ENCODE assay signal across 29 cellular contexts in the genomic region with DNA sequence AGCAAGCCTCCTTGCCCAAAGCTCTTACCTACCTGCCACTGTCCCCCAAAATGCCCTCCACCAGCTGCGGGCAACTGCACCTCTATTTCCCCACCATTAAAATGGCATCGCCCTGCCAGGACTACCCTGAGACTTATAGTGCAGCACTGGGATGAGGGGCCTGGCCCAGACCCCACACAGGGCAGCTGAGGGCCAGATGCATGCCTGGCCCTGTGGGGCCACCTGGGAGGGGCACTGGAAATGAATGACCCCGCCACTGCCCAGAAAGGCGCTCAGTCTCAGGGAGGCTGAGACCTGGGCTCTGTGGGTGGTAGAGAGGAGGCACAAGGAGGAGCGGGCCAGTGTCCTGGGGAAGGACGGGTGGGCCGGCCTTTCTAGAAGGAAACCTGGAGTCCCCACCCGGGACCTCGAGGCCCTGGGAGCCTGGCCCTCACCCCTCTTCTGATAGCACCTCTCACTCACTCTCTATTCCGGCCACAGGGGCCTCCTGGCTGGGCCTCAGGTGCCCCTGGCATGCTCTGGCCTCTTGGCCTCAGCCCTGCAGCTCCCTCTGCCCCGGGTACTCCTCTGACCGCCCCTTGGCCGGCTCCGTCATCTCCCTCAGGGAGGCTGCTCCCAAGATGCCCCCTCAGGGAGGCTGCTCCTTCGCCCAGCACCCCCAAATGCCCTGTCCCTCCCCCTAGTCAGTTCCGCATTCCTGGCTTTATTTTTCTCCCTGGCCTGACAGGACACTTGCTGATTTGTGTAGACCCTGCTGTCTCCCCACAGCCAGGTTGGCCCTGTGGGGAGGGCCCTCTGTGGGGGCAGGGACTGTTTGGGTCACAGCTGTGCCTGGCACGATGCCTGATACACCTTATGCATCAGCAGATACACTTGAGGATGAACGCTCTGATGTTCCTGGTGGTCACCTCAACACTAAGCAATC. TPM values are rescaled to one million over a fixed set of nuclear protein-coding genes. Genes with fewer than 3 reads are reported as not detected.
DNase-seq lines count a peak whose midpoint lies in the region; ATAC-seq and TF ChIP-seq lines count a peak whose summit lies in the region.
"Had no signal": no experiment of that assay in that cellular context is flagged by ENCODE, and none has a peak within 500 bp of the region (broad histone marks: within the 10 kb centered on the region; RNA-seq: fewer than 3 reads in every experiment).

No MANE protein-coding gene starts in this region.

- TF ChIP-seq CTCF in right atrium auricular region (IDR thresholded peaks at IDR 0.05) = no peak

- H3K4me1 Mint-ChIP-seq in activated T-helper 17 cell treated with anti-CD3 and anti-CD28 coated beads, Interleukin-2, amount 50 U/mL, for 72 hours = peaks cover 4% of the 10 kb centered on the region
- H3K4me1 Mint-ChIP-seq in stimulated activated effector memory CD8-positive, alpha-beta T cell treated with anti-CD3 and anti-CD28 coated beads, Interleukin-12 subunit alpha, Interleukin-12 subunit beta, amount 100 ng/mL, for 72 hours = peaks cover 17% of the 10 kb centered on the region
- H3K4me1 Mint-ChIP-seq: naive B cell had no signal

- H3K27me3 Mint-ChIP-seq in activated T-helper 17 cell treated with anti-CD3 and anti-CD28 coated beads, Interleukin-2, amount 50 U/mL, for 72 hours = no peaks in the 10 kb centered on the region
- H3K27me3 Mint-ChIP-seq: activated CD4-positive, alpha-beta T cell treated with anti-CD3 and anti-CD28 coated beads, Interleukin-2, amount 10 ng/mL, durations not matched to agents 24 days and 14 days; activated CD8-positive, alpha-beta memory T cell treated with anti-CD3 and anti-CD28 coated beads, Interleukin-2, amount 10 ng/mL, durations not matched to agents 7 days and 5 days; naive B cell had no signal

- no peaks in the 10 kb centered on the region for H3K9me3 ChIP-seq in right atrium auricular region
- H3K9me3 ChIP-seq: Caco-2, esophagus muscularis mucosa, spleen had no signal

- DNase-seq in Right ventricle myocardium inferior (ENCODE audit: missing footprints) (peak; percentile 40), right atrium auricular region (ENCODE audit: low spot score) (no peak), left kidney (ENCODE audit: low read depth, low spot score) (peak; percentile 52), NK-92 (lab: John Stamatoyannopoulos, UW; ENCODE audit: unreplicated experiment) (no peak), inferior parietal cortex (ENCODE audit: extremely low spot score) (no peak)
- no peak for DNase-seq in stimulated activated effector memory CD8-positive, alpha-beta T cell treated with anti-CD3 and anti-CD28 coated beads, Interleukin-12 subunit alpha, Interleukin-12 subunit beta, amount 100 ng/mL, for 72 hours (ENCODE audit: low spot score in 2 of 2)
- DNase-seq in activated CD4-positive, alpha-beta T cell treated with anti-CD3 and anti-CD28 coated beads, Interleukin-2, amount 50 U/mL, for 4 hours = no peak
- DNase-seq: activated CD4-positive, alpha-beta T cell treated with anti-CD3 and anti-CD28 coated beads, Interleukin-2, amount 10 ng/mL, durations not matched to agents 24 days and 14 days; activated CD8-positive, alpha-beta memory T cell treated with anti-CD3 and anti-CD28 coated beads, Interleukin-2, amount 10 ng/mL, durations not matched to agents 7 days and 5 days; activated naive CD4-positive, alpha-beta T cell treated with anti-CD3 and anti-CD28 coated beads, Interleukin-2, amount 50 U/mL, for 16 hours; activated T-cell treated with anti-CD3 and anti-CD28 coated beads, Interleukin-2, amount 50 U/mL, for 72 hours; Caco-2; DMS79 treated with DMSO at 0.1 percent for 48 hours; H9; MM.1S; naive B cell; NCI-H1417; NCI-H2107; NCI-H446 treated with DMSO at 0.1 percent for 48 hours; NCI-H82; occipital lobe; spleen; trophoblast cell had no signal

- H3K4me3 Mint-ChIP-seq in activated T-helper 17 cell treated with anti-CD3 and anti-CD28 coated beads, Interleukin-2, amount 50 U/mL, for 72 hours = no peak overlapping the region
- H3K4me3 Mint-ChIP-seq in stimulated activated effector memory CD8-positive, alpha-beta T cell treated with anti-CD3 and anti-CD28 coated beads, Interleukin-12 subunit alpha, Interleukin-12 subunit beta, amount 100 ng/mL, for 72 hours = no peak overlapping the region
- H3K4me3 Mint-ChIP-seq: activated CD4-positive, alpha-beta T cell treated with anti-CD3 and anti-CD28 coated beads, Interleukin-2, amount 10 ng/mL, durations not matched to agents 24 days and 14 days; activated CD8-positive, alpha-beta memory T cell treated with anti-CD3 and anti-CD28 coated beads, Interleukin-2, amount 10 ng/mL, durations not matched to agents 7 days and 5 days; activated T-cell treated with anti-CD3 and anti-CD28 coated beads, Interleukin-2, amount 50 U/mL, for 72 hours; naive B cell had no signal

- intact Hi-C loops in Right ventricle myocardium inferior (cut with DNase I) = no loop called here

- no peak overlapping the region for H3K27ac ChIP-seq in right atrium auricular region
- H3K27ac ChIP-seq: C4-2B, coronary artery, esophagus muscularis mucosa, KMS-11, spleen had no signal

- no peak for ATAC-seq in Right ventricle myocardium inferior
- no peak for ATAC-seq in activated T-helper 17 cell treated with anti-CD3 and anti-CD28 coated beads, Interleukin-2, amount 50 U/mL, for 72 hours (replicated peaks)
- no peak for ATAC-seq in stimulated activated effector memory CD8-positive, alpha-beta T cell treated with anti-CD3 and anti-CD28 coated beads, Interleukin-12 subunit alpha, Interleukin-12 subunit beta, amount 100 ng/mL, for 72 hours
- ATAC-seq: activated CD8-positive, alpha-beta memory T cell treated with anti-CD3 and anti-CD28 coated beads, Interleukin-2, amount 10 ng/mL, durations not matched to agents 7 days and 5 days; activated T-cell treated with anti-CD3 and anti-CD28 coated beads, Interleukin-2, amount 50 U/mL, for 72 hours; left lobe of liver had no signal

- no peak overlapping the region for H3K4me3 ChIP-seq in right atrium auricular region
- H3K4me3 ChIP-seq: coronary artery, esophagus muscularis mucosa, spleen had no signal

- H3K27me3 ChIP-seq in right atrium auricular region = no peaks in the 10 kb centered on the region
- H3K27me3 ChIP-seq: esophagus muscularis mucosa, spleen had no signal

- H3K4me1 ChIP-seq in right atrium auricular region = peaks cover 0 to 5% of the 10 kb centered on the region in 2 donors

- peak overlapping the region; percentile 13 for H3K27ac Mint-ChIP-seq in activated T-helper 17 cell treated with anti-CD3 and anti-CD28 coated beads, Interleukin-2, amount 50 U/mL, for 72 hours
- peak overlapping the region; percentile 15 for H3K27ac Mint-ChIP-seq in stimulated activated effector memory CD8-positive, alpha-beta T cell treated with anti-CD3 and anti-CD28 coated beads, Interleukin-12 subunit alpha, Interleukin-12 subunit beta, amount 100 ng/mL, for 72 hours
- H3K27ac Mint-ChIP-seq: activated CD4-positive, alpha-beta T cell treated with anti-CD3 and anti-CD28 coated beads, Interleukin-2, amount 10 ng/mL, durations not matched to agents 24 days and 14 days; activated CD8-positive, alpha-beta memory T cell treated with anti-CD3 and anti-CD28 coated beads, Interleukin-2, amount 10 ng/mL, durations not matched to agents 7 days and 5 days; activated T-cell treated with anti-CD3 and anti-CD28 coated beads, Interleukin-2, amount 50 U/mL, for 72 hours had no signal

- H3K36me3 Mint-ChIP-seq in activated T-helper 17 cell treated with anti-CD3 and anti-CD28 coated beads, Interleukin-2, amount 50 U/mL, for 72 hours (ENCODE audit: low read depth) = no peaks in the 10 kb centered on the region
- peaks cover 6% of the 10 kb centered on the region for H3K36me3 Mint-ChIP-seq in stimulated activated effector memory CD8-positive, alpha-beta T cell treated with anti-CD3 and anti-CD28 coated beads, Interleukin-12 subunit alpha, Interleukin-12 subunit beta, amount 100 ng/mL, for 72 hours
- H3K36me3 Mint-ChIP-seq: activated CD8-positive, alpha-beta memory T cell treated with anti-CD3 and anti-CD28 coated beads, Interleukin-2, amount 10 ng/mL, durations not matched to agents 7 days and 5 days; naive B cell had no signal

- peaks cover 67% of the 10 kb centered on the region for H3K36me3 ChIP-seq in right atrium auricular region

- no peaks in the 10 kb centered on the region for H3K9me3 Mint-ChIP-seq in activated T-helper 17 cell treated with anti-CD3 and anti-CD28 coated beads, Interleukin-2, amount 50 U/mL, for 72 hours
- H3K9me3 Mint-ChIP-seq in stimulated activated effector memory CD8-positive, alpha-beta T cell treated with anti-CD3 and anti-CD28 coated beads, Interleukin-12 subunit alpha, Interleukin-12 subunit beta, amount 100 ng/mL, for 72 hours = no peaks in the 10 kb centered on the region
- H3K9me3 Mint-ChIP-seq: activated CD4-positive, alpha-beta T cell treated with anti-CD3 and anti-CD28 coated beads, Interleukin-2, amount 10 ng/mL, durations not matched to agents 24 days and 14 days; activated T-cell treated with anti-CD3 and anti-CD28 coated beads, Interleukin-2, amount 50 U/mL, for 72 hours; H9; naive B cell had no signal

RNA-seq across cellular contexts. Expression of gene KATNB1, which starts 27.1 kb away (rescaled TPM):
- total RNA-seq in Right ventricle myocardium inferior (8.5 TPM), right atrium auricular region (10 to 100 TPM; 11.7 TPM)
- total RNA-seq in activated T-helper 17 cell treated with anti-CD3 and anti-CD28 coated beads, Interleukin-2, amount 50 U/mL, for 72 hours = 10 to 100 TPM; 20.0 to 37.5 TPM

RNA-seq across cellular contexts. Expression of gene KIFC3, which starts 39.7 kb away (rescaled TPM):
- total RNA-seq in Right ventricle myocardium inferior (55.3 TPM), right atrium auricular region (10 to 100 TPM; 40.6 to 59.5 TPM)
- total RNA-seq in activated T-helper 17 cell treated with anti-CD3 and anti-CD28 coated beads, Interleukin-2, amount 50 U/mL, for 72 hours = 1 to 10 TPM in 1 of 2 donors, under 1 TPM in 1; 0.82 to 1.2 TPM

Comparison
In these comparisons a context has a peak if more than half of its experiments do, and no peak if none do; other contexts are left out.
1. DNase-seq: peak in Right ventricle myocardium inferior (single experiment) and left kidney (single experiment); none in right atrium auricular region (single experiment), stimulated activated effector memory CD8-positive, alpha-beta T cell treated with anti-CD3 and anti-CD28 coated beads, Interleukin-12 subunit alpha, Interleukin-12 subunit beta, amount 100 ng/mL, for 72 hours (0 of 2), activated CD4-positive, alpha-beta T cell treated with anti-CD3 and anti-CD28 coated beads, Interleukin-2, amount 50 U/mL, for 4 hours (0 of 2), NK-92 (single experiment) and inferior parietal cortex (single experiment).
2. RNA of gene KIFC3, which starts 39.7 kb away (total RNA-seq): 40.6 to 59.5 TPM in right atrium auricular region and 55.3 TPM in Right ventricle myocardium inferior (single experiment); 0.82 to 1.2 TPM in activated T-helper 17 cell treated with anti-CD3 and anti-CD28 coated beads, Interleukin-2, amount 50 U/mL, for 72 hours; every median in the first group is over 10 times any median in the second.